33 cellular contexts compared by ENCODE assay signal in genomic region chr17:1239210-1239609, GRCh38. TPM values are rescaled to one million over a fixed set of nuclear protein-coding genes. Genes with fewer than 3 reads are reported as not detected.
DNase-seq lines count a peak whose midpoint lies in the region; ATAC-seq and TF ChIP-seq lines count a peak whose summit lies in the region.
"Had no signal": no experiment of that assay in that cellular context is flagged by ENCODE, and none has a peak within 500 bp of the region (broad histone marks: within the 10 kb centered on the region; RNA-seq: fewer than 3 reads in every experiment).

No MANE protein-coding gene starts in this region.

- intact Hi-C loops in activated naive CD4-positive, alpha-beta T cell treated with anti-CD3 and anti-CD28 coated beads for 36 hours (cut with micrococcal nuclease): no loop called here
- intact Hi-C loops in mucosa of descending colon (cut with DNase I, micrococcal nuclease): no loop called here

- peak; percentile 60 for ATAC-seq in stimulated activated naive CD8-positive, alpha-beta T cell treated with anti-CD3 and anti-CD28 coated beads, Interleukin-15, amount 100 ng/mL, for 72 hours
- ATAC-seq in mucosa of descending colon: no peak
- ATAC-seq: activated CD8-positive, alpha-beta memory T cell treated with anti-CD3 and anti-CD28 coated beads, Interleukin-2, amount 10 ng/mL, durations not matched to agents 7 days and 5 days; HCT116; heart right ventricle; natural killer cell; pancreas had no signal

- no peaks in the 10 kb centered on the region for H3K9me3 ChIP-seq in mucosa of descending colon
- H3K9me3 ChIP-seq: pancreas, right atrium auricular region, stomach had no signal

- no peaks in the 10 kb centered on the region for H3K9me3 Mint-ChIP-seq in activated naive CD4-positive, alpha-beta T cell treated with anti-CD3 and anti-CD28 coated beads for 36 hours
- H3K9me3 Mint-ChIP-seq in stimulated activated naive CD8-positive, alpha-beta T cell treated with anti-CD3 and anti-CD28 coated beads, Interleukin-15, amount 100 ng/mL, for 72 hours: no peaks in the 10 kb centered on the region
- H3K9me3 Mint-ChIP-seq: activated T-helper 1 cell treated with anti-CD3 and anti-CD28 coated beads, Interleukin-12 subunit alpha, Interleukin-12 subunit beta, Interleukin-2, Interleukin-4 antibody, amounts not matched to agents 30 ng/mL and 10 ng/mL and 1 ng/mL, durations not matched to agents 14 hours and 24 hours and 36 hours; CD14-positive monocyte; natural killer cell had no signal

- no peaks in the 10 kb centered on the region for H3K36me3 ChIP-seq in mucosa of descending colon (ENCODE audit: low read depth)
- H3K36me3 ChIP-seq: heart right ventricle, pancreas, right atrium auricular region, stomach, tibial nerve had no signal

- no peak overlapping the region for H3K27ac Mint-ChIP-seq in activated naive CD4-positive, alpha-beta T cell treated with anti-CD3 and anti-CD28 coated beads for 36 hours
- H3K27ac Mint-ChIP-seq in stimulated activated naive CD8-positive, alpha-beta T cell treated with anti-CD3 and anti-CD28 coated beads, Interleukin-15, amount 100 ng/mL, for 72 hours: no peak overlapping the region
- H3K27ac Mint-ChIP-seq: activated CD8-positive, alpha-beta memory T cell treated with anti-CD3 and anti-CD28 coated beads, Interleukin-2, amount 10 ng/mL, durations not matched to agents 7 days and 5 days; activated T-helper 1 cell treated with anti-CD3 and anti-CD28 coated beads, Interleukin-12 subunit alpha, Interleukin-12 subunit beta, Interleukin-2, Interleukin-4 antibody, amounts not matched to agents 30 ng/mL and 10 ng/mL and 1 ng/mL, durations not matched to agents 14 hours and 24 hours and 36 hours; CD14-positive monocyte; natural killer cell had no signal

- H3K4me1 ChIP-seq in mucosa of descending colon (ENCODE audit: low read depth): no peaks in the 10 kb centered on the region
- H3K4me1 ChIP-seq: pancreas, right atrium auricular region, stomach, tibial nerve had no signal

- H3K4me3 Mint-ChIP-seq in activated naive CD4-positive, alpha-beta T cell treated with anti-CD3 and anti-CD28 coated beads for 36 hours: no peak overlapping the region
- H3K4me3 Mint-ChIP-seq in stimulated activated naive CD8-positive, alpha-beta T cell treated with anti-CD3 and anti-CD28 coated beads, Interleukin-15, amount 100 ng/mL, for 72 hours: no peak overlapping the region
- H3K4me3 Mint-ChIP-seq: activated CD8-positive, alpha-beta memory T cell treated with anti-CD3 and anti-CD28 coated beads, Interleukin-2, amount 10 ng/mL, durations not matched to agents 7 days and 5 days; activated T-helper 1 cell treated with anti-CD3 and anti-CD28 coated beads, Interleukin-12 subunit alpha, Interleukin-12 subunit beta, Interleukin-2, Interleukin-4 antibody, amounts not matched to agents 30 ng/mL and 10 ng/mL and 1 ng/mL, durations not matched to agents 14 hours and 24 hours and 36 hours; CD14-positive monocyte; natural killer cell had no signal

- DNase-seq in activated naive CD4-positive, alpha-beta T cell treated with anti-CD3 and anti-CD28 coated beads for 36 hours: peak; percentile 17
- no peak for DNase-seq in activated naive CD4-positive, alpha-beta T cell treated with Interleukin-2 at 50 U/mL for 16 hours
- peak; percentile 80 for DNase-seq in Jurkat, Clone E6-1 (ENCODE audit: low read depth, low spot score)
- peak; percentile 25 for DNase-seq in central memory CD4-positive, alpha-beta T cell
- no peak for DNase-seq in stimulated activated naive CD8-positive, alpha-beta T cell treated with anti-CD3 and anti-CD28 coated beads, Interleukin-15, amount 100 ng/mL, for 72 hours
- no peak for DNase-seq in mucosa of descending colon
- DNase-seq in NOMO-1 treated with dmso at 0.1 percent for 144 hours (lab: John Stamatoyannopoulos, UW; ENCODE audit: unreplicated experiment): no peak
- DNase-seq in GDM1 (lab: John Stamatoyannopoulos, UW): no peak
- DNase-seq: activated CD8-positive, alpha-beta memory T cell treated with anti-CD3 and anti-CD28 coated beads, Interleukin-2, amount 10 ng/mL, durations not matched to agents 7 days and 5 days; amygdala; caudate nucleus; foreskin fibroblast; heart right ventricle; mesendoderm; natural killer cell; NCI-H1092; NCI-H2029; NCI-H345; NCI-H82; OCI-M1; pancreas; SHP77; stimulated activated CD4-positive, alpha-beta T cell treated with anti-CD3 and anti-CD28 coated beads, Interleukin-4, amount 100 ng/mL, for 24 hours; stomach; SW 1271 had no signal

- peaks cover 27% of the 10 kb centered on the region for H3K27me3 Mint-ChIP-seq in activated naive CD4-positive, alpha-beta T cell treated with anti-CD3 and anti-CD28 coated beads for 36 hours (ENCODE audit: low read depth)
- peaks cover 35% of the 10 kb centered on the region for H3K27me3 Mint-ChIP-seq in stimulated activated naive CD8-positive, alpha-beta T cell treated with anti-CD3 and anti-CD28 coated beads, Interleukin-15, amount 100 ng/mL, for 72 hours

- no peaks in the 10 kb centered on the region for H3K36me3 Mint-ChIP-seq in activated naive CD4-positive, alpha-beta T cell treated with anti-CD3 and anti-CD28 coated beads for 36 hours (ENCODE audit: low read depth)
- H3K36me3 Mint-ChIP-seq: activated CD8-positive, alpha-beta memory T cell treated with anti-CD3 and anti-CD28 coated beads, Interleukin-2, amount 10 ng/mL, durations not matched to agents 7 days and 5 days; CD14-positive monocyte; natural killer cell had no signal

- peaks cover 16% of the 10 kb centered on the region for H3K4me1 Mint-ChIP-seq in activated naive CD4-positive, alpha-beta T cell treated with anti-CD3 and anti-CD28 coated beads for 36 hours (ENCODE audit: low read depth)
- peaks cover 19% of the 10 kb centered on the region for H3K4me1 Mint-ChIP-seq in stimulated activated naive CD8-positive, alpha-beta T cell treated with anti-CD3 and anti-CD28 coated beads, Interleukin-15, amount 100 ng/mL, for 72 hours
- H3K4me1 Mint-ChIP-seq: natural killer cell had no signal

- no peak overlapping the region for H3K4me3 ChIP-seq in Jurkat, Clone E6-1 (ENCODE audit: low read length)
- H3K4me3 ChIP-seq in mucosa of descending colon: no peak overlapping the region
- H3K4me3 ChIP-seq: heart right ventricle, pancreas, right atrium auricular region, stomach, tibial nerve had no signal

- CTCF ChIA-PET in activated naive CD4-positive, alpha-beta T cell treated with anti-CD3 and anti-CD28 coated beads for 36 hours (lab: Charles Lee): no interaction called here

- no peak for TF ChIP-seq CTCF in mucosa of descending colon (IDR thresholded peaks at IDR 0.05)

RNA-seq across cellular contexts. Expression of gene BHLHA9, which starts 31.0 kb away (rescaled TPM):
- total RNA-seq in activated naive CD4-positive, alpha-beta T cell treated with anti-CD3 and anti-CD28 coated beads for 36 hours: not detected
- polyA plus RNA-seq in Jurkat, Clone E6-1 (2012; ENCODE audit: insufficient read depth, insufficient read length): not detected
- not detected for total RNA-seq in mucosa of descending colon
- total RNA-seq: A673; activated CD8-positive, alpha-beta memory T cell treated with anti-CD3 and anti-CD28 coated beads, Interleukin-2, amount 10 ng/mL, durations not matched to agents 7 days and 5 days; activated T-helper 1 cell treated with anti-CD3 and anti-CD28 coated beads, Interleukin-12 subunit alpha, Interleukin-12 subunit beta, Interleukin-2, Interleukin-4 antibody, amounts not matched to agents 30 ng/mL and 10 ng/mL and 1 ng/mL, durations not matched to agents 14 hours and 24 hours and 36 hours; G401; LHCN-M2; natural killer cell; pancreas; right atrium auricular region; stomach; tibial nerve had no signal
- polyA plus RNA-seq: CD14-positive monocyte, heart right ventricle, pancreas, stomach had no signal

RNA-seq across cellular contexts. Expression of gene TRARG1, which starts 40.3 kb away (rescaled TPM):
- total RNA-seq in activated naive CD4-positive, alpha-beta T cell treated with anti-CD3 and anti-CD28 coated beads for 36 hours: not detected
- 1.5 TPM for polyA plus RNA-seq in Jurkat, Clone E6-1 (2012; ENCODE audit: insufficient read depth, insufficient read length)
- under 1 TPM in 2 of 3 donors, not detected in 1; 0.41 to 0.66 TPM for total RNA-seq in mucosa of descending colon
- total RNA-seq: A673, LHCN-M2 had no signal
- polyA plus RNA-seq: CD14-positive monocyte had no signal

RNA-seq across cellular contexts. Expression of gene ABR, which starts 59.4 kb away (rescaled TPM):
- 10 to 100 TPM; 32.1 to 33.4 TPM for total RNA-seq in activated naive CD4-positive, alpha-beta T cell treated with anti-CD3 and anti-CD28 coated beads for 36 hours
- 32.3 TPM for polyA plus RNA-seq in Jurkat, Clone E6-1 (2012; ENCODE audit: insufficient read depth, insufficient read length)
- total RNA-seq in mucosa of descending colon: 100 to 1,000 TPM; 257 to 470 (median 292) TPM

Comparison
In these comparisons a context has a peak if more than half of its experiments do, and no peak if none do; other contexts are left out.
1. DNase-seq: peak in activated naive CD4-positive, alpha-beta T cell treated with anti-CD3 and anti-CD28 coated beads for 36 hours (single experiment), Jurkat, Clone E6-1 (single experiment) and central memory CD4-positive, alpha-beta T cell (single experiment); none in activated naive CD4-positive, alpha-beta T cell treated with Interleukin-2 at 50 U/mL for 16 hours (single experiment), stimulated activated naive CD8-positive, alpha-beta T cell treated with anti-CD3 and anti-CD28 coated beads, Interleukin-15, amount 100 ng/mL, for 72 hours (0 of 2), mucosa of descending colon (0 of 3), NOMO-1 treated with dmso at 0.1 percent for 144 hours (single experiment) and GDM1 (single experiment).
2. RNA of gene ABR, which starts 59.4 kb away (total RNA-seq): 257 to 470 TPM in mucosa of descending colon; 32.1 to 33.4 TPM in activated naive CD4-positive, alpha-beta T cell treated with anti-CD3 and anti-CD28 coated beads for 36 hours; every median in the first group is over 4 times any median in the second.